In the genomic region with DNA sequence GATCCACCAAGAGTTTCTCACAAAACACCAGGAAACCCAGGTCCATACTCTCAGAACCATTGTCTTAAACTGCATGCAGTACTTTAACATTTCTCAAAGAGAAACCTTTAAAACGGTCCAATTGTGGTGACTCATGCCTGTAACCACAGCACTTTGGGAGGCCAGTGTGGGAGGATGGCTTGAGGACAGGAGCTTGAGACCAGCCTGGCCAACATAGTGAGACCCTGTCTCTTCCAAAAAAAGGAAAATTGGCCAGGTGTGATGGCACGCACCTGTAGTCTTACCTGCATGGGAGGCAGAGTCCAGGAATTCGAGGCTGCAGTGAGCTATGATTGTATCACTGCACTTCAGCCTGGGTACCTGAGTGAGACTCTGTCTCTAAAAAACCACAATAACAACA, we compare ENCODE assay signal across 20 cellular contexts.
A peak's percentile ranks its signal among the peaks of the same experiment; 100 is the strongest.
DNase-seq lines count a peak whose midpoint lies in the region; ATAC-seq, FAIRE-seq and TF ChIP-seq lines count a peak whose summit lies in the region.
"Had no signal": no experiment of that assay in that cellular context is flagged by ENCODE, and none has a peak within 500 bp of the region (broad histone marks: within the 10 kb centered on the region; RNA-seq: fewer than 3 reads in every experiment).

No MANE protein-coding gene starts in this region.

- TF ChIP-seq RAD21 in K562 (CRISPR knock-in tag; conservative IDR thresholded peaks at IDR 0.05 in 1 of 2, IDR thresholded peaks at IDR 0.05 in 1 of 2): no peak

- POLR2A ChIA-PET in K562 (lab: Yijun Ruan, JAX): interaction anchor here (1.0 kb wide), 1 partner anchor 11 kb away, joined by 4 read pairs; no protein-coding TSS in a partner anchor

- H3K4me3 ChIP-seq in GM23248 (no peak overlapping the region), K562 (no peak overlapping the region)
- H3K4me3 ChIP-seq: cardiac muscle cell, dorsolateral prefrontal cortex, heart right ventricle, PC-9, SJSA1 had no signal

- H3K4me2 ChIP-seq in GM23248 (ENCODE audit: unreplicated experiment) (no peak overlapping the region), K562 (ENCODE audit: insufficient read depth, low read length) (no peak overlapping the region)
- H3K4me2 ChIP-seq: PC-9 had no signal

- H3K9ac ChIP-seq in GM23248 (no peak overlapping the region), K562 (ENCODE audit: insufficient read depth in 1 of 2, low read depth in 2 of 2, low read length in 2 of 2) (no peak overlapping the region)

- ATAC-seq in K562 (no peak), HG02973 (IDR thresholded peaks at IDR 0.05; ENCODE audit: unreplicated experiment) (no peak), HG03342 (IDR thresholded peaks at IDR 0.05; ENCODE audit: unreplicated experiment) (no peak)

- H2AFZ ChIP-seq in GM23248 (no peak overlapping the region), K562 (ENCODE audit: low read depth, low read length) (no peak overlapping the region)
- H2AFZ ChIP-seq: PC-9 had no signal

- H3K4me1 ChIP-seq in GM23248 (ENCODE audit: insufficient read depth) (0 out of 2 replicates have a peak, but pooled peaks cover 12% of the 10 kb centered on the region), K562 (replicated peaks in 1 of 2; ENCODE audit: control insufficient read depth in 2 of 2, insufficient read depth in 2 of 2, low read length in 2 of 2) (peaks cover 2 to 21% of the 10 kb centered on the region in 2 experiments; a peak in 4 of 5 replicates)

- H3K9me2 ChIP-seq in GM23248 (ENCODE audit: insufficient read depth): no peaks in the 10 kb centered on the region

- CTCF ChIA-PET in K562 (lab: Yijun Ruan, JAX; ENCODE audit: low intra/inter-chr PET ratio): no interaction called here

- BruUV-seq in K562 (replicated peaks; lab: Mats Ljungman, UMichigan): no TSS peak

- DNase-seq in GM23248: peak; percentile 50
- DNase-seq in MV-4-11 (lab: John Stamatoyannopoulos, UW): peak; percentile 20
- peak in 1 of 4 experiments; percentile 31 for DNase-seq in K562 (ENCODE audit: extremely low read depth in 1 of 4, low spot score in 3 of 4)
- DNase-seq in kidney tubule cell (ENCODE audit: low spot score): peak; percentile 9
- DNase-seq in head of caudate nucleus: no peak
- DNase-seq: activated B cell treated with CpG ODN at 0.5 μM for 24 hours; activated T-cell treated with anti-CD3 and anti-CD28 coated beads, Interleukin-2, amount 50 U/mL, for 48 hours; AML-193; DMS79 treated with DMSO at 0.1 percent for 48 hours; dorsolateral prefrontal cortex; heart right ventricle; NCI-H1694 treated with DMSO at 0.1 percent for 48 hours; NCI-H748 treated with DMSO at 0.1 percent for 48 hours; PC-9; retina had no signal

- H4K20me1 ChIP-seq in GM23248 (ENCODE audit: insufficient read depth): no peaks in the 10 kb centered on the region
- no peaks in the 10 kb centered on the region for H4K20me1 ChIP-seq in K562 (replicated peaks; ENCODE audit: control insufficient read depth, insufficient read depth, low read length)

- TF ChIP-seq CTCF in K562 (IDR thresholded peaks at IDR 0.05 in 2 of 3, conservative IDR thresholded peaks at IDR 0.05 in 1 of 3; ENCODE audit: insufficient read depth in 2 of 3, low read depth in 1 of 3, low read length in 3 of 3): no peak

- TF ChIP-seq EP300 in K562 (IDR thresholded peaks at IDR 0.05; ENCODE audit: low read length): no peak

- peaks cover 57% of the 10 kb centered on the region for H3K79me2 ChIP-seq in GM23248 (ENCODE audit: insufficient read depth)
- no peaks in the 10 kb centered on the region for H3K79me2 ChIP-seq in K562 (ENCODE audit: control insufficient read depth, insufficient read depth, low read length)

- 77 to 79% methylated on average over 3 of the region's 3 CpGs for whole genome bisulfite sequencing in GM23248 (ENCODE audit: low coverage in 1 of 2, low lambda C conversion rate in 2 of 2, missing lambda C conversion rate in 2 of 2), 2 experiments
- 46% methylated on average over 3 of the region's 3 CpGs for WGBS in K562 (ENCODE audit: insufficient coverage, low coverage, missing lambda C conversion rate)

- no peak for TF ChIP-seq POLR2A in K562 (conservative IDR thresholded peaks at IDR 0.05)

- 0 out of 2 replicates have a peak, but pooled peaks cover 6% of the 10 kb centered on the region for H3F3A ChIP-seq in GM23248 (ENCODE audit: insufficient read depth)

- H3K27me3 ChIP-seq in GM23248 (replicated peaks; ENCODE audit: insufficient read depth) (no peaks in the 10 kb centered on the region), K562 (ENCODE audit: control insufficient read depth in 2 of 2, insufficient read depth in 2 of 2, low read length in 2 of 2) (no peaks in the 10 kb centered on the region)
- H3K27me3 ChIP-seq: cardiac muscle cell, dorsolateral prefrontal cortex, heart right ventricle, SJSA1 had no signal

- intact Hi-C loops in K562 (cut with micrococcal nuclease): no loop called here
- intact Hi-C loops in head of caudate nucleus (cut with DNase I): no loop called here

- H3K36me3 ChIP-seq in GM23248 (ENCODE audit: low read depth): no peaks in the 10 kb centered on the region
- no peaks in the 10 kb centered on the region for H3K36me3 ChIP-seq in K562 (ENCODE audit: control insufficient read depth, insufficient read depth, low read length)
- H3K36me3 ChIP-seq: cardiac muscle cell, heart right ventricle had no signal

- in situ Hi-C loops in GM23248 (cut with MboI): no loop called here
- in situ Hi-C loops in K562 (cut with MboI): no loop called here

- H3K9me1 ChIP-seq in K562 (ENCODE audit: control insufficient read depth, insufficient read depth, low read length): no peaks in the 10 kb centered on the region

- no peaks in the 10 kb centered on the region for H3K9me3 ChIP-seq in GM23248 (ENCODE audit: low read depth)
- H3K9me3 ChIP-seq in K562 (replicated peaks; ENCODE audit: control insufficient read depth, insufficient read depth, low read depth, low read length): no peaks in the 10 kb centered on the region
- H3K9me3 ChIP-seq: heart right ventricle, SJSA1 had no signal

- no peak overlapping the region for H3K27ac ChIP-seq in GM23248
- no peak overlapping the region for H3K27ac ChIP-seq in K562 (ENCODE audit: extremely low read depth, low read depth, low read length)
- H3K27ac ChIP-seq: cardiac muscle cell, dorsolateral prefrontal cortex, heart right ventricle, PC-9, SJSA1 had no signal

- FAIRE-seq in K562 (lab: Jason Lieb, UNC): no peak
- FAIRE-seq: HTR-8/SVneo had no signal

TF ChIP-seq in K562, 482 proteins besides CTCF, POLR2A, EP300 and RAD21 (continues in another document):
- peak; percentile 77 for TF ChIP-seq JUND (IDR thresholded peaks at IDR 0.05; ENCODE audit: borderline replicate concordance, low read depth, low read length)
- peak; percentile 80; the same call in 2 of the 3 replicates for TF ChIP-seq JUND (tag; IDR thresholded peaks at IDR 0.05; ENCODE audit: borderline replicate concordance, low read depth, low read length)
- TF ChIP-seq, protein P1, sequence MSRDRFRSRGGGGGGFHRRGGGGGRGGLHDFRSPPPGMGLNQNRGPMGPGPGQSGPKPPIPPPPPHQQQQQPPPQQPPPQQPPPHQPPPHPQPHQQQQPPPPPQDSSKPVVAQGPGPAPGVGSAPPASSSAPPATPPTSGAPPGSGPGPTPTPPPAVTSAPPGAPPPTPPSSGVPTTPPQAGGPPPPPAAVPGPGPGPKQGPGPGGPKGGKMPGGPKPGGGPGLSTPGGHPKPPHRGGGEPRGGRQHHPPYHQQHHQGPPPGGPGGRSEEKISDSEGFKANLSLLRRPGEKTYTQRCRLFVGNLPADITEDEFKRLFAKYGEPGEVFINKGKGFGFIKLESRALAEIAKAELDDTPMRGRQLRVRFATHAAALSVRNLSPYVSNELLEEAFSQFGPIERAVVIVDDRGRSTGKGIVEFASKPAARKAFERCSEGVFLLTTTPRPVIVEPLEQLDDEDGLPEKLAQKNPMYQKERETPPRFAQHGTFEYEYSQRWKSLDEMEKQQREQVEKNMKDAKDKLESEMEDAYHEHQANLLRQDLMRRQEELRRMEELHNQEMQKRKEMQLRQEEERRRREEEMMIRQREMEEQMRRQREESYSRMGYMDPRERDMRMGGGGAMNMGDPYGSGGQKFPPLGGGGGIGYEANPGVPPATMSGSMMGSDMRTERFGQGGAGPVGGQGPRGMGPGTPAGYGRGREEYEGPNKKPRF (IDR thresholded peaks at IDR 0.05; ENCODE audit: low read depth, low read length): no peak
- TF ChIP-seq FOXK2 (conservative IDR thresholded peaks at IDR 0.05 in 1 of 2, IDR thresholded peaks at IDR 0.05 in 1 of 2; ENCODE audit: low read depth in 2 of 2): no peak
- no peak for TF ChIP-seq CHD1 (IDR thresholded peaks at IDR 0.05; ENCODE audit: low read length)
- TF ChIP-seq CBX3 (IDR thresholded peaks at IDR 0.05; ENCODE audit: borderline replicate concordance in 1 of 2, low read length in 2 of 2): 0 out of 3 replicates have a peak, but pooled peaks of 1 of the 2 experiments have one; percentile 17
- TF ChIP-seq PHB (CRISPR knock-in tag; IDR thresholded peaks at IDR 0.05): no peak
- TF ChIP-seq RBM25 (IDR thresholded peaks at IDR 0.05; ENCODE audit: low read depth, low read length, severe bottlenecking): peak; percentile 74
- TF ChIP-seq ZSCAN29 (IDR thresholded peaks at IDR 0.05): no peak
- TF ChIP-seq, protein P2, sequence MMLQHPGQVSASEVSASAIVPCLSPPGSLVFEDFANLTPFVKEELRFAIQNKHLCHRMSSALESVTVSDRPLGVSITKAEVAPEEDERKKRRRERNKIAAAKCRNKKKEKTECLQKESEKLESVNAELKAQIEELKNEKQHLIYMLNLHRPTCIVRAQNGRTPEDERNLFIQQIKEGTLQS (IDR thresholded peaks at IDR 0.05): peak; percentile 65
- TF ChIP-seq, protein P2 (CRISPR knock-in tag; conservative IDR thresholded peaks at IDR 0.05): no peak
- TF ChIP-seq, protein P3, sequence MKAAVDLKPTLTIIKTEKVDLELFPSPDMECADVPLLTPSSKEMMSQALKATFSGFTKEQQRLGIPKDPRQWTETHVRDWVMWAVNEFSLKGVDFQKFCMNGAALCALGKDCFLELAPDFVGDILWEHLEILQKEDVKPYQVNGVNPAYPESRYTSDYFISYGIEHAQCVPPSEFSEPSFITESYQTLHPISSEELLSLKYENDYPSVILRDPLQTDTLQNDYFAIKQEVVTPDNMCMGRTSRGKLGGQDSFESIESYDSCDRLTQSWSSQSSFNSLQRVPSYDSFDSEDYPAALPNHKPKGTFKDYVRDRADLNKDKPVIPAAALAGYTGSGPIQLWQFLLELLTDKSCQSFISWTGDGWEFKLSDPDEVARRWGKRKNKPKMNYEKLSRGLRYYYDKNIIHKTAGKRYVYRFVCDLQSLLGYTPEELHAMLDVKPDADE (conservative IDR thresholded peaks at IDR 0.05; ENCODE audit: control insufficient read depth, low read depth, low read length): no peak
- TF ChIP-seq SMARCA5 (IDR thresholded peaks at IDR 0.05): peak; percentile 43; the same call in 1 of the 2 replicates
- no peak for TF ChIP-seq ZNF143 (CRISPR knock-in tag; IDR thresholded peaks at IDR 0.05)

Comparison
In these comparisons a context has a peak if more than half of its experiments do, and no peak if none do; other contexts are left out.
1. DNase-seq: peak in GM23248 (single experiment), MV-4-11 (single experiment) and kidney tubule cell (single experiment); none in head of caudate nucleus (0 of 42).